In genomic region chr1:188023206-188023605, GRCh38 we compare ENCODE assay signal across 22 cellular contexts.
"Had no signal": no experiment of that assay in that cellular context is flagged by ENCODE, and none has a peak within 500 bp of the region (broad histone marks: within the 10 kb centered on the region; RNA-seq: fewer than 3 reads in every experiment).

No MANE protein-coding gene starts in this region.

- DNase-seq: activated B cell treated with CpG ODN at 0.5 μM for 24 hours; activated CD4-positive, alpha-beta memory T cell treated with anti-CD3 and anti-CD28 coated beads for 36 hours; activated CD4-positive, alpha-beta T cell treated with anti-CD3 and anti-CD28 coated beads for 4 hours; activated gamma-delta T cell treated with Interleukin-2 at 50 U/mL for 16 hours; activated T-cell treated with anti-CD3 and anti-CD28 coated beads for 4 hours; adrenal gland; body of pancreas; central memory CD4-positive, alpha-beta T cell; dorsolateral prefrontal cortex; gastrocnemius medialis; heart left ventricle; kidney glomerular epithelial cell; mesendoderm; pancreas; stimulated activated CD4-positive, alpha-beta T cell treated with anti-CD3 and anti-CD28 coated beads, Interleukin-4, amount 100 ng/mL, for 1 hour; stomach; upper lobe of left lung had no signal

- H3K36me3 Mint-ChIP-seq: activated CD4-positive, alpha-beta memory T cell treated with anti-CD3 and anti-CD28 coated beads for 36 hours; stimulated activated effector memory CD8-positive, alpha-beta T cell treated with anti-CD3 and anti-CD28 coated beads, Interleukin-12 subunit alpha, Interleukin-12 subunit beta, amount 100 ng/mL, for 72 hours had no signal

- H3K4me1 Mint-ChIP-seq: activated B cell treated with CpG ODN at 0.5 μM for 24 hours; stimulated activated effector memory CD8-positive, alpha-beta T cell treated with anti-CD3 and anti-CD28 coated beads, Interleukin-12 subunit alpha, Interleukin-12 subunit beta, amount 100 ng/mL, for 72 hours had no signal

- H3K4me3 Mint-ChIP-seq: activated B cell treated with CpG ODN at 0.5 μM for 24 hours; activated CD4-positive, alpha-beta memory T cell treated with anti-CD3 and anti-CD28 coated beads for 36 hours; activated T-helper 1 cell treated with anti-CD3 and anti-CD28 coated beads, Interleukin-12 subunit alpha, Interleukin-12 subunit beta, Interleukin-2, Interleukin-4 antibody, amounts not matched to agents 30 ng/mL and 10 ng/mL and 1 ng/mL, durations not matched to agents 14 hours and 24 hours and 36 hours; natural killer cell treated with Interleukin-12 subunit alpha and Interleukin-12 subunit beta and Interleukin-15 and Interleukin-18, amount 100 ng/mL, for 72 hours; stimulated activated effector memory CD8-positive, alpha-beta T cell treated with anti-CD3 and anti-CD28 coated beads, Interleukin-12 subunit alpha, Interleukin-12 subunit beta, amount 100 ng/mL, for 72 hours had no signal

- ATAC-seq: activated naive CD4-positive, alpha-beta T cell treated with anti-CD3 and anti-CD28 coated beads, Interleukin-2, amount 50 U/mL, for 72 hours; body of pancreas; gastrocnemius medialis; heart left ventricle; natural killer cell treated with Interleukin-12 subunit alpha and Interleukin-12 subunit beta and Interleukin-15 and Interleukin-18, amount 100 ng/mL, for 72 hours; pancreas; sciatic nerve; stimulated activated effector memory CD8-positive, alpha-beta T cell treated with anti-CD3 and anti-CD28 coated beads, Interleukin-12 subunit alpha, Interleukin-12 subunit beta, amount 100 ng/mL, for 72 hours had no signal

- H3K27me3 Mint-ChIP-seq: activated B cell treated with CpG ODN at 0.5 μM for 24 hours; activated CD4-positive, alpha-beta memory T cell treated with anti-CD3 and anti-CD28 coated beads for 36 hours; natural killer cell treated with Interleukin-12 subunit alpha and Interleukin-12 subunit beta and Interleukin-15 and Interleukin-18, amount 100 ng/mL, for 72 hours had no signal

- H3K27ac Mint-ChIP-seq: activated B cell treated with CpG ODN at 0.5 μM for 24 hours; activated CD4-positive, alpha-beta memory T cell treated with anti-CD3 and anti-CD28 coated beads for 36 hours; activated naive CD4-positive, alpha-beta T cell treated with anti-CD3 and anti-CD28 coated beads, Interleukin-2, amount 50 U/mL, for 72 hours; activated T-helper 1 cell treated with anti-CD3 and anti-CD28 coated beads, Interleukin-12 subunit alpha, Interleukin-12 subunit beta, Interleukin-2, Interleukin-4 antibody, amounts not matched to agents 30 ng/mL and 10 ng/mL and 1 ng/mL, durations not matched to agents 14 hours and 24 hours and 36 hours; natural killer cell treated with Interleukin-12 subunit alpha and Interleukin-12 subunit beta and Interleukin-15 and Interleukin-18, amount 100 ng/mL, for 72 hours; stimulated activated effector memory CD8-positive, alpha-beta T cell treated with anti-CD3 and anti-CD28 coated beads, Interleukin-12 subunit alpha, Interleukin-12 subunit beta, amount 100 ng/mL, for 72 hours had no signal

- H3K9me3 Mint-ChIP-seq: activated B cell treated with CpG ODN at 0.5 μM for 24 hours had no signal
